10 cellular contexts compared by ENCODE assay signal in the genomic region with DNA sequence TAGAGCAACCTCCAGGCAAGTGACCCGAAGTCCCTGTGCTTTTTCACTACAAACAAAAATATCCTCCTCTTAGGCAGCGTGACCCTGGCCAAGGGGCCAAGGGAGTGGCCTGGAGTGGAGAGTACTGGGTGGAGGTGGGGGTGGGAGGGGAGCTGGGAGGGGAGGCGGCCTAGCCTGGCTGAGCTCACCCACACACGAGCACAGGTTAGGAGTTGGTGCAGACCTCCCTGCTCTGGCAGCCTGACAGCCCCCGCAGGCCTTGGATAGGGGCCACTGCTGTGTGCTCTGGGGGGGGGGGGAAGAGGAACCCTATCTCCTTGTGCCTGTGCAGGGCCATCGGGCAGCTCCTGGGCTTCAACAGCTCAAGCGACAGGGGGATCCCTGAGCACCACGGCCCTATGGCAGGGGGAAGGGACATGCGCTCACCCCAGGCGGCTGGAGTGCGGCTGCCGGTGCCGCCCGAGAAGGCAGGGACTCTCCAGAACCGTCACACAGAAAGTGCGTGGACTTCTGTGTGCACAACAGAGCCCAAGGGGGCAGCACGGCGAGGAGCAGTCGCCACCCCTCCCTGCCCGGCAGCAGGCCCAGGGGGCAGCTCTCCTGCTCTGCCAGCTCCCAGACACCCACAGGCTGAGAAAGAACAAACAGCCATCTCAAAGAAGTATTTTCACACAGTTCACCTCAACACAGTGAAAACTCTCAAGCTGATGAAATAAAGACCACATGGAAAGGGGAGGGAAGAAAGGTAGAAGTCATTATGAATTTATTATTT.
A peak's percentile ranks its signal among the peaks of the same experiment; 100 is the strongest.
DNase-seq lines count a peak whose midpoint lies in the region; ATAC-seq lines count a peak whose summit lies in the region.
"Had no signal": no experiment of that assay in that cellular context is flagged by ENCODE, and none has a peak within 500 bp of the region (broad histone marks: within the 10 kb centered on the region; RNA-seq: fewer than 3 reads in every experiment).

No MANE protein-coding gene starts in this region.

- no peaks in the 10 kb centered on the region for H3K9me3 Mint-ChIP-seq in activated naive CD4-positive, alpha-beta T cell treated with anti-CD3 and anti-CD28 coated beads, Interleukin-2, amount 50 U/mL, for 24 hours
- H3K9me3 Mint-ChIP-seq: mesothelial cell of epicardium had no signal

- H3K27ac ChIP-seq in caudate nucleus (ENCODE audit: low read depth, low read length), result peak overlapping the region; percentile 79
- H3K27ac ChIP-seq in muscle layer of colon (ENCODE audit: low read depth, low read length), result peak overlapping the region; percentile 71

- H3K36me3 ChIP-seq in muscle layer of colon (ENCODE audit: insufficient read depth, low read length), result peaks cover 41% of the 10 kb centered on the region

- peak overlapping the region; percentile 53 for H3K9ac ChIP-seq in muscle layer of colon (ENCODE audit: low read length)

- no peak for ATAC-seq in GM19395 (IDR thresholded peaks at IDR 0.05; ENCODE audit: unreplicated experiment)

- no peak for DNase-seq in activated naive CD4-positive, alpha-beta T cell treated with anti-CD3 and anti-CD28 coated beads, Interleukin-2, amount 50 U/mL, for 16 hours
- DNase-seq in caudate nucleus (lab: John Stamatoyannopoulos, UW), result peak in 4 of 61 donors; percentile 29 to 69 (median 54)
- DNase-seq in KBM-7, result no peak
- DNase-seq in NCI-H82 (lab: John Stamatoyannopoulos, UW), result no peak
- DNase-seq in HCEC 1CT, result no peak
- DNase-seq: activated CD4-positive, alpha-beta T cell treated with anti-CD3 and anti-CD28 coated beads, Interleukin-2, amount 50 U/mL, for 1 hour had no signal

- no peaks in the 10 kb centered on the region for H3K9me3 ChIP-seq in muscle layer of colon (ENCODE audit: low read length)

- no peaks in the 10 kb centered on the region for H3K27me3 ChIP-seq in muscle layer of colon (ENCODE audit: control insufficient read depth in 1 of 2, insufficient read depth in 2 of 2, low read length in 2 of 2)

- peaks cover 76% of the 10 kb centered on the region for H3K4me1 ChIP-seq in muscle layer of colon (ENCODE audit: insufficient read depth, low read length)

- H3K36me3 Mint-ChIP-seq in activated naive CD4-positive, alpha-beta T cell treated with anti-CD3 and anti-CD28 coated beads, Interleukin-2, amount 50 U/mL, for 24 hours, result peaks cover 5% of the 10 kb centered on the region

- H3K27ac Mint-ChIP-seq in activated naive CD4-positive, alpha-beta T cell treated with anti-CD3 and anti-CD28 coated beads, Interleukin-2, amount 50 U/mL, for 24 hours, result peak overlapping the region; percentile 88

- peak overlapping the region in 1 of 2 donors; percentile 24 for H3K4me3 ChIP-seq in muscle layer of colon (ENCODE audit: low read depth in 1 of 2, low read length in 2 of 2)

- H3K4me3 Mint-ChIP-seq in activated naive CD4-positive, alpha-beta T cell treated with anti-CD3 and anti-CD28 coated beads, Interleukin-2, amount 50 U/mL, for 24 hours, result no peak overlapping the region
- H3K4me3 Mint-ChIP-seq: mesothelial cell of epicardium had no signal

- H3K27me3 Mint-ChIP-seq in activated naive CD4-positive, alpha-beta T cell treated with anti-CD3 and anti-CD28 coated beads, Interleukin-2, amount 50 U/mL, for 24 hours, result no peaks in the 10 kb centered on the region

- in situ Hi-C loops in KBM-7 (cut with MboI; ENCODE audit: low pct_unique_long_range_greater_than_20kb, low sequenced_read_pairs), result no loop called here

- H3K4me1 Mint-ChIP-seq in activated naive CD4-positive, alpha-beta T cell treated with anti-CD3 and anti-CD28 coated beads, Interleukin-2, amount 50 U/mL, for 24 hours, result peaks cover 59% of the 10 kb centered on the region
